17 cellular contexts compared by ENCODE assay signal in the genomic region with DNA sequence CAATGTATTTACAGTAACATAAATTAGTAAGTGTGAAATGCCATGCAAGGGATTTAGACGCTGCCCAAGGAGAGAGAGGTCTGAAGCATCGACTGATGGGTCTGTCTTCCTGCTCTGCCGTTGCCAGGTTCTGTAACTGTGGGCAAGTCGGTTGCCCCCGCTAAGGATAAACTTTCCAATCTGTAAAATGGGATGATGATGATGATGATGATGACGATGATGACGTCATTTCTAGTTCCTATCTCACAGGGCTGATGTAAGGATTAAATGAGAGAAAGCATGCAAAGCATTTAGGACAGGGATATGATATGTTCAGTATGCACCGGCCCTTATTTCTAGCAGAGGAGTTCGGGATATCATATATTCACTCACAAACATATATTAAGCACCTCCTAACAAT. TPM values are rescaled to one million over a fixed set of nuclear protein-coding genes. Genes with fewer than 3 reads are reported as not detected.
DNase-seq lines count a peak whose midpoint lies in the region; ATAC-seq, FAIRE-seq and TF ChIP-seq lines count a peak whose summit lies in the region.
"Had no signal": no experiment of that assay in that cellular context is flagged by ENCODE, and none has a peak within 500 bp of the region (broad histone marks: within the 10 kb centered on the region; RNA-seq: fewer than 3 reads in every experiment).

No MANE protein-coding gene starts in this region.

- peak overlapping the region; percentile 89 to 95 for H3K4me3 Mint-ChIP-seq in activated T-cell treated with anti-CD3 and anti-CD28 coated beads, Interleukin-2, amount 50 U/mL, for 72 hours
- H3K4me3 Mint-ChIP-seq in neural progenitor cell: peak overlapping the region; percentile 27

- no peak overlapping the region for H3K27ac ChIP-seq in HEK293 (ENCODE audit: extremely low read depth, low read depth, low read length)
- no peak overlapping the region for H3K27ac ChIP-seq in GM12878 (ENCODE audit: control insufficient read depth, insufficient read depth)
- H3K27ac ChIP-seq in neural progenitor cell: no peak overlapping the region
- no peak overlapping the region for H3K27ac ChIP-seq in vagina
- H3K27ac ChIP-seq: colonic mucosa, pancreas, suprapubic skin had no signal

- CTCF ChIA-PET in HEK293 (lab: Yijun Ruan, JAX): interaction anchor here (0.6 to 4.9 kb wide), 10 partner anchors 8 to 1099 kb away, joined by 3 to 65 read pairs (median 8); no protein-coding TSS in a partner anchor
- CTCF ChIA-PET in GM12878 (lab: Yijun Ruan, JAX): interaction anchor here (0.8 to 4.6 kb wide), 8 partner anchors 8 to 298 kb away, joined by 3 to 38 read pairs (median 4); a partner anchor contains a TSS

- H2AFZ ChIP-seq in GM12878 (ENCODE audit: control insufficient read depth, low read depth, low read length) (no peak overlapping the region), neural progenitor cell (replicated peaks) (no peak overlapping the region)

- H3K36me3 ChIP-seq in HEK293 (ENCODE audit: control insufficient read depth in 2 of 2, insufficient read depth in 1 of 2, low read length in 2 of 2) (no peaks in the 10 kb centered on the region), GM12878 (ENCODE audit: control insufficient read depth in 2 of 2, insufficient read depth in 2 of 2, low read length in 1 of 2) (no peaks in the 10 kb centered on the region), neural progenitor cell (no peaks in the 10 kb centered on the region), vagina (no peaks in the 10 kb centered on the region)
- H3K36me3 ChIP-seq: colonic mucosa, pancreas, suprapubic skin had no signal

- H3K27me3 ChIP-seq in GM12878 (replicated peaks in 1 of 2; ENCODE audit: control insufficient read depth in 2 of 2, insufficient read depth in 2 of 2, low read length in 1 of 2) (peaks cover 2% of the 10 kb centered on the region in 2 experiments; a peak in 1 of 4 replicates), neural progenitor cell (peaks cover 50% of the 10 kb centered on the region), vagina (no peaks in the 10 kb centered on the region)
- H3K27me3 ChIP-seq: colonic mucosa, pancreas had no signal

- DNase-seq in activated T-cell treated with anti-CD3 and anti-CD28 coated beads, Interleukin-2, amount 50 U/mL, for 72 hours: no peak
- no peak for DNase-seq in activated T-cell treated with anti-CD3 and anti-CD28 coated beads, Interleukin-2, amount 50 U/mL, for 1 hour
- DNase-seq in GM12878 (ENCODE audit: low read depth, low spot score) (no peak), neural progenitor cell (ENCODE audit: low spot score) (no peak), cerebellar nuclear complex (lab: John Stamatoyannopoulos, UW) (no peak), vagina (ENCODE audit: extremely low spot score in 2 of 2) (no peak), H54 (ENCODE audit: insufficient read length, low spot score) (no peak)
- DNase-seq: activated CD4-positive, alpha-beta T cell treated with anti-CD3 and anti-CD28 coated beads for 48 hours; colonic mucosa; KBM-7; left cardiac atrium; mucosa of descending colon; NCI-H1105; pancreas; stimulated activated CD4-positive, alpha-beta T cell treated with anti-CD3 and anti-CD28 coated beads, Interleukin-2, amount 100 ng/mL, for 24 hours had no signal

- SMC1A ChIA-PET in GM12878 (lab: Charles Lee; ENCODE audit: uncharacterized antibody, unreplicated experiment): interaction anchor here (1.1 to 1.2 kb wide), 2 partner anchors 161 to 186 kb away, joined by 3 read pairs; a partner anchor contains a TSS

- POLR2A ChIA-PET in HEK293 (lab: Yijun Ruan, JAX): interaction anchor here (0.5 kb wide), 1 partner anchor 180 kb away, joined by 3 read pairs; no protein-coding TSS in a partner anchor
- POLR2A ChIA-PET in GM12878 (lab: Charles Lee): no interaction called here

- BruUV-seq in GM12878 (replicated peaks; lab: Mats Ljungman, UMichigan): no TSS peak

- TF ChIP-seq CTCF in HEK293 (tag by site-specific recombination; IDR thresholded peaks at IDR 0.05) (no peak), GM12878 (IDR thresholded peaks at IDR 0.05 in 2 of 3, conservative IDR thresholded peaks at IDR 0.05 in 1 of 3; ENCODE audit: control insufficient read depth in 2 of 3, extremely low read depth in 1 of 3, insufficient read depth in 1 of 3, low read depth in 3 of 3, low read length in 3 of 3) (no peak), neural progenitor cell (IDR thresholded peaks at IDR 0.05) (no peak), vagina (IDR thresholded peaks at IDR 0.05) (no peak)

- TF ChIP-seq EP300 in GM12878 (IDR thresholded peaks at IDR 0.05; ENCODE audit: borderline replicate concordance in 1 of 2, control insufficient read depth in 1 of 2, low read depth in 2 of 2, low read length in 2 of 2): no peak

- no peak for TF ChIP-seq RAD21 in GM12878 (IDR thresholded peaks at IDR 0.05; ENCODE audit: insufficient read depth, low read depth, low read length)

- no peaks in the 10 kb centered on the region for H3F3A ChIP-seq in neural progenitor cell (ENCODE audit: low read depth)

- intact Hi-C loops in GM12878 (cut with micrococcal nuclease; ENCODE audit: unreplicated experiment): no loop called here
- intact Hi-C loops in vagina (cut with DNase I): loop anchor here (10.0 kb wide), 1 partner anchor 184 kb away; a partner anchor contains a TSS

- no peaks in the 10 kb centered on the region for H4K20me1 ChIP-seq in GM12878 (ENCODE audit: control insufficient read depth, insufficient read depth)
- no peaks in the 10 kb centered on the region for H4K20me1 ChIP-seq in neural progenitor cell (ENCODE audit: low read depth)

- H3K27me3 Mint-ChIP-seq in activated T-cell treated with anti-CD3 and anti-CD28 coated beads, Interleukin-2, amount 50 U/mL, for 72 hours (ENCODE audit: low read depth): peaks cover 7% of the 10 kb centered on the region
- H3K27me3 Mint-ChIP-seq in neural progenitor cell (ENCODE audit: insufficient read depth, low read depth): peaks cover 19% of the 10 kb centered on the region

- H3K9me3 ChIP-seq in HEK293 (ENCODE audit: control insufficient read depth, insufficient read depth, low read depth, low read length): no peaks in the 10 kb centered on the region
- H3K9me3 ChIP-seq in GM12878 (replicated peaks; ENCODE audit: control insufficient read depth, insufficient read depth, low read length): no peaks in the 10 kb centered on the region
- H3K9me3 ChIP-seq in neural progenitor cell (ENCODE audit: low read depth): no peaks in the 10 kb centered on the region
- no peaks in the 10 kb centered on the region for H3K9me3 ChIP-seq in vagina
- H3K9me3 ChIP-seq: colonic mucosa, mucosa of descending colon, pancreas, suprapubic skin had no signal

- H3K36me3 Mint-ChIP-seq in activated T-cell treated with anti-CD3 and anti-CD28 coated beads, Interleukin-2, amount 50 U/mL, for 72 hours (ENCODE audit: insufficient read depth in 2 of 2): no peaks in the 10 kb centered on the region
- H3K36me3 Mint-ChIP-seq in neural progenitor cell: no peaks in the 10 kb centered on the region

- in situ Hi-C loops in GM12878 (cut with MboI): no loop called here

- 36% methylated on average over 9 of the region's 9 CpGs for WGBS in GM12878 (ENCODE audit: insufficient coverage, insufficient replicate concordance, low lambda C conversion rate, missing lambda C conversion rate)

- H3K9me3 Mint-ChIP-seq in activated T-cell treated with anti-CD3 and anti-CD28 coated beads, Interleukin-2, amount 50 U/mL, for 72 hours: no peaks in the 10 kb centered on the region
- no peaks in the 10 kb centered on the region for H3K9me3 Mint-ChIP-seq in neural progenitor cell

- H3K4me3 ChIP-seq in HEK293 (ENCODE audit: low read depth, low read length) (no peak overlapping the region), GM12878 (no peak overlapping the region), neural progenitor cell (no peak overlapping the region), vagina (no peak overlapping the region)
- H3K4me3 ChIP-seq: colonic mucosa, mucosa of descending colon, pancreas had no signal

- ATAC-seq in activated T-cell treated with anti-CD3 and anti-CD28 coated beads, Interleukin-2, amount 50 U/mL, for 72 hours (replicated peaks in 1 of 2): no peak
- ATAC-seq in GM12878: no peak
- ATAC-seq: left cardiac atrium, mucosa of descending colon, pancreas had no signal

- H3K27ac Mint-ChIP-seq in activated T-cell treated with anti-CD3 and anti-CD28 coated beads, Interleukin-2, amount 50 U/mL, for 72 hours: no peak overlapping the region
- no peak overlapping the region for H3K27ac Mint-ChIP-seq in neural progenitor cell

- TF ChIP-seq POLR2A in GM12878 (IDR thresholded peaks at IDR 0.05; ENCODE audit: low read depth, low read length): no peak
- TF ChIP-seq POLR2A in vagina (IDR thresholded peaks at IDR 0.05): no peak
- TF ChIP-seq POLR2A in H54 (IDR thresholded peaks at IDR 0.05; ENCODE audit: low read depth, low read length): no peak

- H3K79me2 ChIP-seq in GM12878 (ENCODE audit: control insufficient read depth, insufficient read depth, low read length) (no peaks in the 10 kb centered on the region), neural progenitor cell (ENCODE audit: low read depth) (no peaks in the 10 kb centered on the region)

- H3K4me1 ChIP-seq in HEK293 (ENCODE audit: control insufficient read depth, insufficient read depth, low read length) (no peaks in the 10 kb centered on the region; the same call in 1 of the 2 replicates), GM12878 (ENCODE audit: control insufficient read depth, insufficient read depth, low read length) (no peaks in the 10 kb centered on the region; the same call in 1 of the 2 replicates), neural progenitor cell (no peaks in the 10 kb centered on the region), vagina (peaks cover 15% of the 10 kb centered on the region)
- H3K4me1 ChIP-seq: pancreas had no signal

- H3K4me2 ChIP-seq in GM12878 (ENCODE audit: control insufficient read depth, insufficient read depth): no peak overlapping the region
- H3K4me2 ChIP-seq in neural progenitor cell: no peak overlapping the region

- peaks cover 30% of the 10 kb centered on the region for H3K4me1 Mint-ChIP-seq in activated T-cell treated with anti-CD3 and anti-CD28 coated beads, Interleukin-2, amount 50 U/mL, for 72 hours (ENCODE audit: low read depth)
- H3K4me1 Mint-ChIP-seq in neural progenitor cell: peaks cover 17% of the 10 kb centered on the region

- FAIRE-seq in GM12878 (lab: Jason Lieb, UNC) (no peak), H54 (lab: Jason Lieb, UNC) (no peak)
- FAIRE-seq: pancreas had no signal

- RAD21 ChIA-PET in GM12878 (lab: Charles Lee; ENCODE audit: unreplicated experiment): interaction anchor here (1.7 kb wide), 1 partner anchor 63 kb away, joined by 8 read pairs; no protein-coding TSS in a partner anchor

- H3K9ac ChIP-seq in GM12878 (ENCODE audit: control insufficient read depth, insufficient read depth, low read length) (no peak overlapping the region), neural progenitor cell (no peak overlapping the region)

RNA-seq across cellular contexts. Expression of a gene that starts 54.8 kb away (rescaled TPM):
- total RNA-seq in activated T-cell treated with anti-CD3 and anti-CD28 coated beads, Interleukin-2, amount 50 U/mL, for 72 hours: 1 to 10 TPM; 4.0 to 4.5 TPM
- total RNA-seq in GM12878 (2013; cell fraction: nucleolus; rRNA removed): 1.7 and 2.0 TPM in 2 replicates
- 1.0 and 1.8 TPM in 2 replicates for total RNA-seq in GM12878 (2014; rRNA removed)
- 0.94 and 0.97 TPM in 2 replicates for total RNA-seq in GM12878 (2014; rRNA removed; fragmentation: Illumina TruSeq; extraction: Trizol)
- 2.6 and 3.3 TPM in 2 replicates for total RNA-seq in GM12878 (2021)
- 0.24 TPM for polyA plus RNA-seq in GM12878 (2011; ENCODE audit: low read depth)
- 0.42 and 0.61 TPM in 2 replicates for polyA plus RNA-seq in GM12878 (2011; rRNA removed)
- 0.43 and 0.82 TPM in 2 replicates for polyA plus RNA-seq in GM12878 (2011; cell fraction: cytosol; rRNA removed)
- polyA plus RNA-seq in GM12878 (2011; cell fraction: nucleus; rRNA removed): 1.2 and 1.4 TPM in 2 replicates
- 1.0 and 1.1 TPM in 2 replicates for polyA plus RNA-seq in GM12878 (2012)
- 0.34 and 0.86 TPM in 2 replicates for polyA plus RNA-seq in GM12878 (2014; fragmentation: Illumina TruSeq; extraction: Trizol)
- polyA plus RNA-seq in GM12878 (2014; fragmentation: Nextera tagmentation; extraction: Ambion mirVana): under 1 TPM; 0.24 to 0.79 TPM
- polyA plus RNA-seq in GM12878 (2014; rRNA removed): 1.4 and 1.9 TPM in 2 replicates
- 1 to 10 TPM in 1 of 2 experiments, under 1 TPM in 1; 0.84 to 2.1 TPM for polyA plus RNA-seq in GM12878 (2016; fragmentation: Nextera tagmentation; extraction: Ambion mirVana)
- 0.66 and 0.67 TPM in 2 replicates for polyA minus RNA-seq in GM12878 (2011; rRNA and poly(A)+ RNA removed)
- not detected in 2 replicates for polyA minus RNA-seq in GM12878 (2011; cell fraction: cytosol; rRNA and poly(A)+ RNA removed)
- polyA minus RNA-seq in GM12878 (2011; cell fraction: nucleus; rRNA and poly(A)+ RNA removed): 0.36 and 0.67 TPM in 2 replicates
- total RNA-seq in neural progenitor cell (ENCODE audit: low replicate concordance): 0.59 and 1.4 TPM in 2 replicates
- total RNA-seq in vagina: 2.7 TPM

RNA-seq across cellular contexts. Expression of a gene that starts 55.1 kb away (rescaled TPM):
- total RNA-seq in activated T-cell treated with anti-CD3 and anti-CD28 coated beads, Interleukin-2, amount 50 U/mL, for 72 hours: 10 to 100 TPM; 25.0 to 34.6 TPM
- total RNA-seq in GM12878 (2013; cell fraction: nucleolus; rRNA removed): 66.0 and 74.0 TPM in 2 replicates
- total RNA-seq in GM12878 (2014; rRNA removed): 10.6 and 14.5 TPM in 2 replicates
- 12.7 and 14.9 TPM in 2 replicates for total RNA-seq in GM12878 (2014; rRNA removed; fragmentation: Illumina TruSeq; extraction: Trizol)
- total RNA-seq in GM12878 (2021): 14.9 and 18.0 TPM in 2 replicates
- polyA plus RNA-seq in GM12878 (2011; ENCODE audit: low read depth): 3.3 TPM
- polyA plus RNA-seq in GM12878 (2011; rRNA removed): 11.7 and 18.4 TPM in 2 replicates
- polyA plus RNA-seq in GM12878 (2011; cell fraction: cytosol; rRNA removed): 4.0 and 6.8 TPM in 2 replicates
- polyA plus RNA-seq in GM12878 (2011; cell fraction: nucleus; rRNA removed): 29.0 and 40.0 TPM in 2 replicates
- 5.3 and 6.1 TPM in 2 replicates for polyA plus RNA-seq in GM12878 (2012)
- 15.5 and 15.9 TPM in 2 replicates for polyA plus RNA-seq in GM12878 (2014; fragmentation: Illumina TruSeq; extraction: Trizol)
- 1 to 10 TPM; 2.8 to 4.1 TPM for polyA plus RNA-seq in GM12878 (2014; fragmentation: Nextera tagmentation; extraction: Ambion mirVana)
- polyA plus RNA-seq in GM12878 (2014; rRNA removed): 7.0 and 8.5 TPM in 2 replicates
- 10 to 100 TPM; 11.6 to 12.6 TPM for polyA plus RNA-seq in GM12878 (2016; fragmentation: Nextera tagmentation; extraction: Ambion mirVana)
- polyA minus RNA-seq in GM12878 (2011; rRNA and poly(A)+ RNA removed): 9.3 and 11.3 TPM in 2 replicates
- polyA minus RNA-seq in GM12878 (2011; cell fraction: cytosol; rRNA and poly(A)+ RNA removed): 2.9 and 3.7 TPM in 2 replicates
- polyA minus RNA-seq in GM12878 (2011; cell fraction: nucleus; rRNA and poly(A)+ RNA removed): 20.1 and 27.9 TPM in 2 replicates
- 4.5 and 7.5 TPM in 2 replicates for total RNA-seq in neural progenitor cell (ENCODE audit: low replicate concordance)
- total RNA-seq in vagina: 13.0 TPM
